In genomic region chr1:158654570-158654969, GRCh38 we compare ENCODE assay signal across 1 cellular context.
TF ChIP-seq lines count a peak whose summit lies in the region.

No MANE protein-coding gene starts in this region.

TF ChIP-seq in GM23338, 12 proteins besides CTCF, POLR2A, EP300 and RAD21 (continued from another document):
- TF ChIP-seq ZNF331 (CRISPR knock-in tag; IDR thresholded peaks at IDR 0.05; ENCODE audit: low read depth) (no peak), POLR2AphosphoS5 (IDR thresholded peaks at IDR 0.05; ENCODE audit: low read depth) (no peak), ZNF462 (CRISPR knock-in tag; IDR thresholded peaks at IDR 0.05) (no peak), ZNF114 (CRISPR knock-in tag; IDR thresholded peaks at IDR 0.05) (no peak)
TF ChIP-seq in GM23338: peak in this region for 0.
